In the genomic region with DNA sequence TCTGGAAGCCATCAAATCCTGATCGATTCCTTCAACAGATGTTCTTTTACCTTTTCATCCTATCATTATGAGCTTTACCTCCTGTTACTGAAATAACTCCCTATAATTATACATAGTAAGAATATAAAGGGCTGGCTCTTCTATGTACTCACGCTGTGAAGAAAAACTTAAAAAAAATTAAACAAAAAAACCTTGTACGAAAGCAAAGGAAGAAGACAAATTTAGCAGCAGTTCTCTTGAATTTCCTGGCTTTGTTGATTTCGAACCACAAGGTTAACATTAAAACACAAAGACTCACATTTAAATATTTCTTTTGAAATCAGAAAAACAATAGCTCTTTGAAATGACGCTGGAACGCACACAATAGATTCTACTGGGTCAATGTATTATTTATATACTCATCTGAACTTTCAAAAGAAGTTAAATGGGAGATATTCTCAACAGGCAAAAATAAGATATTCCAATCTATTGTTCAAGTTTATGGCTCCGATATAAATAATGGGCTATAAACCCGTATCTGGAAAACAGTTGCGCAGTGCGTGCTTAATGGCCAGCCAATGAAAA, we compare ENCODE assay signal across 8 cellular contexts. TPM values are rescaled to one million over a fixed set of nuclear protein-coding genes. Genes with fewer than 3 reads are reported as not detected.
DNase-seq lines count a peak whose midpoint lies in the region; ATAC-seq, FAIRE-seq and TF ChIP-seq lines count a peak whose summit lies in the region.

No MANE protein-coding gene starts in this region.

- peaks cover 14% of the 10 kb centered on the region for H3F3A ChIP-seq in OCI-LY1 (ENCODE audit: insufficient read depth, low read length)

- no peak for ATAC-seq in HG02884 (IDR thresholded peaks at IDR 0.05; ENCODE audit: unreplicated experiment)
- no peak for ATAC-seq in GM18870 (IDR thresholded peaks at IDR 0.05; ENCODE audit: unreplicated experiment)
- no peak for ATAC-seq in GM21825 (IDR thresholded peaks at IDR 0.05; ENCODE audit: unreplicated experiment)

- no peaks in the 10 kb centered on the region for H3K9me2 ChIP-seq in OCI-LY1 (ENCODE audit: low read depth, low read length)

- peak overlapping the region; percentile 93 for H3K4me2 ChIP-seq in OCI-LY1 (ENCODE audit: low read length)
- peak overlapping the region; percentile 95 for H3K4me2 ChIP-seq in osteoblast (ENCODE audit: insufficient read depth, low read length)

- H2AFZ ChIP-seq in OCI-LY1 (ENCODE audit: low read length) (no peak overlapping the region), osteoblast (ENCODE audit: low read length) (peak overlapping the region; percentile 83)

- TF ChIP-seq CTCF in OCI-LY1 (IDR thresholded peaks at IDR 0.05; ENCODE audit: low read length) (no peak), osteoblast (IDR thresholded peaks at IDR 0.05; ENCODE audit: extremely low read depth, low read depth, low read length) (no peak)

- H3K36me3 ChIP-seq in ES-I3 (ENCODE audit: insufficient read depth, low read length) (no peaks in the 10 kb centered on the region), OCI-LY1 (ENCODE audit: insufficient read depth, low read length) (no peaks in the 10 kb centered on the region), osteoblast (ENCODE audit: insufficient read depth, low read length) (no peaks in the 10 kb centered on the region)

- H3K9ac ChIP-seq in ES-I3 (ENCODE audit: low read depth, low read length) (peak overlapping the region; percentile 92), OCI-LY1 (ENCODE audit: low read length) (peak overlapping the region; percentile 98)

- H3K79me2 ChIP-seq in OCI-LY1 (ENCODE audit: insufficient read depth, low read length) = no peaks in the 10 kb centered on the region; the same call in 1 of the 2 replicates
- peaks cover 7% of the 10 kb centered on the region for H3K79me2 ChIP-seq in osteoblast (ENCODE audit: insufficient read depth, low read length)

- DNase-seq in osteoblast (ENCODE audit: insufficient read length, low spot score, missing footprints) (no peak), HK-2 (ENCODE audit: unreplicated experiment) (no peak)

- H3K9me3 ChIP-seq in ES-I3 (ENCODE audit: control insufficient read depth, insufficient read depth, low read length) (no peaks in the 10 kb centered on the region), OCI-LY1 (ENCODE audit: low read length) (no peaks in the 10 kb centered on the region), osteoblast (ENCODE audit: low read depth, low read length) (no peaks in the 10 kb centered on the region)

- H3K4me1 ChIP-seq in ES-I3 (ENCODE audit: insufficient read depth, low read length) (peaks cover 7% of the 10 kb centered on the region), OCI-LY1 (ENCODE audit: insufficient read depth, low read length, severe bottlenecking) (peaks cover 79% of the 10 kb centered on the region), osteoblast (ENCODE audit: insufficient read depth, low read length) (peaks cover 5% of the 10 kb centered on the region)

- H3K4me3 ChIP-seq in OCI-LY1 (ENCODE audit: low read depth, low read length, poor library complexity, severe bottlenecking) (peak overlapping the region; percentile 77), osteoblast (ENCODE audit: insufficient read depth, low read length) (peak overlapping the region; percentile 89)

- FAIRE-seq in endometrium (lab: Jason Lieb, UNC) = peak; percentile 79

- H3K27me3 ChIP-seq in OCI-LY1 (ENCODE audit: insufficient read depth, low read length) (no peaks in the 10 kb centered on the region), osteoblast (ENCODE audit: insufficient read depth, low read length) (no peaks in the 10 kb centered on the region)

- H3K27ac ChIP-seq in OCI-LY1 (ENCODE audit: low read depth, low read length, poor library complexity, severe bottlenecking) = peak overlapping the region; percentile 98
- peak overlapping the region; percentile 98 for H3K27ac ChIP-seq in osteoblast (ENCODE audit: low read depth, low read length)

- no peaks in the 10 kb centered on the region for H4K20me1 ChIP-seq in OCI-LY1 (ENCODE audit: insufficient read depth, low read length)
- H4K20me1 ChIP-seq in osteoblast (ENCODE audit: insufficient read depth, low read length) = no peaks in the 10 kb centered on the region

RNA-seq across cellular contexts. Expression of gene SPEN, which starts 13.6 kb away (rescaled TPM):
- 21.0 and 24.8 TPM in 2 replicates for total RNA-seq in osteoblast

RNA-seq across cellular contexts. Expression of gene UQCRHL, which starts 26.5 kb away (rescaled TPM):
- total RNA-seq in osteoblast = 1.1 and 1.5 TPM in 2 replicates
